ENCODE assay signal across 31 cellular contexts in genomic region chr5:81297531-81297930, GRCh38.
"Had no signal": no experiment of that assay in that cellular context is flagged by ENCODE, and none has a peak within 500 bp of the region (broad histone marks: within the 10 kb centered on the region; RNA-seq: fewer than 3 reads in every experiment).

No MANE protein-coding gene starts in this region.

- H3K4me3 ChIP-seq: ascending aorta, breast epithelium, cardiac muscle cell, colonic mucosa, gastrocnemius medialis, heart left ventricle had no signal

- H3K27ac Mint-ChIP-seq: activated B cell treated with CpG ODN at 0.5 μM for 24 hours; activated CD8-positive, alpha-beta T cell treated with anti-CD3 and anti-CD28 coated beads for 36 hours; activated naive CD4-positive, alpha-beta T cell treated with anti-CD3 and anti-CD28 coated beads for 36 hours; activated naive CD4-positive, alpha-beta T cell treated with anti-CD3 and anti-CD28 coated beads, Interleukin-2, amount 50 U/mL, for 24 hours; activated naive CD8-positive, alpha-beta T cell treated with anti-CD3 and anti-CD28 coated beads for 36 hours; activated naive CD8-positive, alpha-beta T cell treated with anti-CD3 and anti-CD28 coated beads, Interleukin-2, amount 50 U/mL, for 24 hours; activated T-helper 2 cell treated with anti-CD3 and anti-CD28 coated beads, Interferon-gamma antibody, Interleukin-2, Interleukin-4, amounts not matched to agents 10 μg/mL and 5 μg/mL and 100 μg/mL, durations not matched to agents 14 hours and 24 hours and 36 hours; endodermal cell; T-helper 17 cell; T-helper 2 cell treated with Interferon-gamma antibody and Interleukin-4, amounts not matched to agents 5 μg/mL and 100 μg/mL, for 36 hours had no signal

- H3K9me3 Mint-ChIP-seq: activated naive CD4-positive, alpha-beta T cell treated with anti-CD3 and anti-CD28 coated beads, Interleukin-2, amount 50 U/mL, for 24 hours had no signal

- H3K9me3 ChIP-seq: colonic mucosa had no signal

- H3K4me3 Mint-ChIP-seq: activated B cell treated with CpG ODN at 0.5 μM for 24 hours; activated CD8-positive, alpha-beta T cell treated with anti-CD3 and anti-CD28 coated beads for 36 hours; activated naive CD4-positive, alpha-beta T cell treated with anti-CD3 and anti-CD28 coated beads for 36 hours; activated naive CD4-positive, alpha-beta T cell treated with anti-CD3 and anti-CD28 coated beads, Interleukin-2, amount 50 U/mL, for 24 hours; activated naive CD8-positive, alpha-beta T cell treated with anti-CD3 and anti-CD28 coated beads for 36 hours; activated naive CD8-positive, alpha-beta T cell treated with anti-CD3 and anti-CD28 coated beads, Interleukin-2, amount 50 U/mL, for 24 hours; activated T-cell treated with anti-CD3 and anti-CD28 coated beads, Interleukin-2, amount 50 U/mL, for 4 hours; endodermal cell; T-helper 17 cell; T-helper 2 cell treated with Interferon-gamma antibody and Interleukin-4, amounts not matched to agents 5 μg/mL and 100 μg/mL, for 36 hours had no signal

- H3K27me3 ChIP-seq: ascending aorta, breast epithelium, cardiac muscle cell, colonic mucosa, foreskin keratinocyte, gastrocnemius medialis, heart left ventricle had no signal

- H3K27me3 Mint-ChIP-seq: activated B cell treated with CpG ODN at 0.5 μM for 24 hours; activated CD8-positive, alpha-beta T cell treated with anti-CD3 and anti-CD28 coated beads for 36 hours; activated naive CD4-positive, alpha-beta T cell treated with anti-CD3 and anti-CD28 coated beads, Interleukin-2, amount 50 U/mL, for 24 hours; activated naive CD8-positive, alpha-beta T cell treated with anti-CD3 and anti-CD28 coated beads for 36 hours; activated naive CD8-positive, alpha-beta T cell treated with anti-CD3 and anti-CD28 coated beads, Interleukin-2, amount 50 U/mL, for 24 hours; T-helper 17 cell had no signal

- H3K36me3 ChIP-seq: ascending aorta, breast epithelium, cardiac muscle cell, colonic mucosa, gastrocnemius medialis had no signal

- H3K4me1 ChIP-seq: foreskin keratinocyte had no signal

- H3K27ac ChIP-seq: ascending aorta, breast epithelium, cardiac muscle cell, colonic mucosa, foreskin keratinocyte, WERI-Rb-1 had no signal

- DNase-seq: activated B cell treated with CpG ODN at 0.5 μM for 24 hours; activated CD4-positive, alpha-beta T cell treated with anti-CD3 and anti-CD28 coated beads for 48 hours; activated CD4-positive, alpha-beta T cell treated with anti-CD3 and anti-CD28 coated beads, Interleukin-2, amount 50 U/mL, for 1 hour; activated CD4-positive, alpha-beta T cell treated with anti-CD3 and anti-CD28 coated beads, Interleukin-2, amount 50 U/mL, for 48 hours; activated CD8-positive, alpha-beta memory T cell treated with anti-CD3 and anti-CD28 coated beads for 24 hours; activated CD8-positive, alpha-beta T cell treated with anti-CD3 and anti-CD28 coated beads for 36 hours; activated effector memory CD4-positive, alpha-beta T cell treated with anti-CD3 and anti-CD28 coated beads, Interleukin-2, amount 50 U/mL, for 16 hours; activated naive CD4-positive, alpha-beta T cell treated with anti-CD3 and anti-CD28 coated beads for 36 hours; activated naive CD8-positive, alpha-beta T cell treated with anti-CD3 and anti-CD28 coated beads for 36 hours; activated naive CD8-positive, alpha-beta T cell treated with anti-CD3 and anti-CD28 coated beads, Interleukin-2, amount 50 U/mL, for 24 hours; activated T-cell treated with anti-CD3 and anti-CD28 coated beads, Interleukin-2, amount 50 U/mL, for 4 hours; central memory CD4-positive, alpha-beta T cell; cerebellar nuclear complex; colonic mucosa; effector memory CD4-positive, alpha-beta T cell; endodermal cell; foreskin keratinocyte; gastrocnemius medialis; glutamatergic neuron; heart left ventricle; T-helper 17 cell; T1000; WERI-Rb-1 had no signal

- ATAC-seq: activated CD4-positive, CD25-positive, alpha-beta regulatory T cell treated with anti-CD3 and anti-CD28 coated beads, Interleukin-2, amount 50 U/mL, for 24 hours; activated CD8-positive, alpha-beta T cell treated with anti-CD3 and anti-CD28 coated beads for 36 hours; activated naive CD8-positive, alpha-beta T cell treated with anti-CD3 and anti-CD28 coated beads, Interleukin-2, amount 50 U/mL, for 24 hours; activated T-cell treated with anti-CD3 and anti-CD28 coated beads, Interleukin-2, amount 50 U/mL, for 4 hours; esophagus mucosa; foreskin keratinocyte; gastrocnemius medialis; heart left ventricle; T-helper 17 cell had no signal
